Comparison of ENCODE assay signal across 31 cellular contexts in genomic region chr13:47892374-47892773, GRCh38.
"Had no signal": no experiment of that assay in that cellular context is flagged by ENCODE, and none has a peak within 500 bp of the region (broad histone marks: within the 10 kb centered on the region; RNA-seq: fewer than 3 reads in every experiment).

No MANE protein-coding gene starts in this region.

- H3K36me3 ChIP-seq: brain microvascular endothelial cell, heart left ventricle, WERI-Rb-1 had no signal

- H3K27ac ChIP-seq: brain microvascular endothelial cell, coronary artery, gastrocnemius medialis, heart left ventricle, WERI-Rb-1 had no signal

- H3K36me3 Mint-ChIP-seq: activated CD4-positive, alpha-beta memory T cell treated with anti-CD3 and anti-CD28 coated beads for 36 hours; activated naive CD4-positive, alpha-beta T cell treated with anti-CD3 and anti-CD28 coated beads, Interleukin-2, amount 50 U/mL, for 24 hours had no signal

- H3K27ac Mint-ChIP-seq: activated CD4-positive, alpha-beta memory T cell treated with anti-CD3 and anti-CD28 coated beads for 36 hours; activated CD4-positive, alpha-beta T cell treated with anti-CD3 and anti-CD28 coated beads for 36 hours; activated CD4-positive, alpha-beta T cell treated with anti-CD3 and anti-CD28 coated beads, Interleukin-2, amount 10 ng/mL, durations not matched to agents 24 days and 14 days; activated CD8-positive, alpha-beta memory T cell treated with anti-CD3 and anti-CD28 coated beads, Interleukin-2, amount 10 ng/mL, durations not matched to agents 7 days and 5 days; activated naive CD4-positive, alpha-beta T cell treated with anti-CD3 and anti-CD28 coated beads for 36 hours; activated naive CD4-positive, alpha-beta T cell treated with anti-CD3 and anti-CD28 coated beads, Interleukin-2, amount 50 U/mL, for 24 hours; activated T-helper 1 cell treated with anti-CD3 and anti-CD28 coated beads, Interleukin-12 subunit alpha, Interleukin-12 subunit beta, Interleukin-2, Interleukin-4 antibody, amounts not matched to agents 30 ng/mL and 10 ng/mL and 1 ng/mL, durations not matched to agents 14 hours and 24 hours and 36 hours; activated T-helper 2 cell treated with anti-CD3 and anti-CD28 coated beads, Interferon-gamma antibody, Interleukin-2, Interleukin-4, amounts not matched to agents 10 μg/mL and 5 μg/mL and 100 μg/mL, durations not matched to agents 14 hours and 24 hours and 36 hours; dendritic cell treated with granulocyte-macrophage colony-stimulating factor and Interleukin-4, amounts not matched to agents 40 ng/mL and 50 ng/mL, for 4 days had no signal

- H3K27me3 Mint-ChIP-seq: activated CD4-positive, alpha-beta memory T cell treated with anti-CD3 and anti-CD28 coated beads for 36 hours; activated CD4-positive, alpha-beta T cell treated with anti-CD3 and anti-CD28 coated beads for 36 hours; activated CD4-positive, alpha-beta T cell treated with anti-CD3 and anti-CD28 coated beads, Interleukin-2, amount 10 ng/mL, durations not matched to agents 24 days and 14 days; activated CD8-positive, alpha-beta memory T cell treated with anti-CD3 and anti-CD28 coated beads, Interleukin-2, amount 10 ng/mL, durations not matched to agents 7 days and 5 days; activated naive CD4-positive, alpha-beta T cell treated with anti-CD3 and anti-CD28 coated beads, Interleukin-2, amount 50 U/mL, for 24 hours; central memory CD8-positive, alpha-beta T cell; dendritic cell treated with granulocyte-macrophage colony-stimulating factor and Interleukin-4, amounts not matched to agents 40 ng/mL and 50 ng/mL, for 4 days had no signal

- H3K27me3 ChIP-seq: brain microvascular endothelial cell, dorsolateral prefrontal cortex, gastrocnemius medialis, heart left ventricle had no signal

- DNase-seq: activated CD4-positive, alpha-beta memory T cell treated with anti-CD3 and anti-CD28 coated beads for 36 hours; activated CD4-positive, alpha-beta T cell treated with anti-CD3 and anti-CD28 coated beads for 36 hours; activated CD4-positive, alpha-beta T cell treated with anti-CD3 and anti-CD28 coated beads, Interleukin-2, amount 10 ng/mL, durations not matched to agents 24 days and 14 days; activated CD4-positive, CD25-positive, alpha-beta regulatory T cell; activated CD4-positive, CD25-positive, alpha-beta regulatory T cell treated with anti-CD3 and anti-CD28 coated beads, Interleukin-2, amount 50 U/mL, for 72 hours; activated CD8-positive, alpha-beta memory T cell treated with anti-CD3 and anti-CD28 coated beads, Interleukin-2, amount 10 ng/mL, durations not matched to agents 7 days and 5 days; activated CD8-positive, alpha-beta memory T cell treated with anti-CD3 and anti-CD28 coated beads, Interleukin-2, amount 50 U/mL, for 4 hours; activated CD8-positive, alpha-beta T cell treated with anti-CD3 and anti-CD28 coated beads, Interleukin-2, amount 10 ng/mL, durations not matched to agents 7 days and 5 days; activated effector memory CD4-positive, alpha-beta T cell treated with anti-CD3 and anti-CD28 coated beads, Interleukin-2, amount 50 U/mL, for 16 hours; activated naive CD4-positive, alpha-beta T cell treated with anti-CD3 and anti-CD28 coated beads for 36 hours; activated T-cell treated with anti-CD3 and anti-CD28 coated beads, Interleukin-2, amount 50 U/mL, for 1 hour; activated T-cell treated with anti-CD3 and anti-CD28 coated beads, Interleukin-2, amount 50 U/mL, for 48 hours; amniotic stem cell; anterior cingulate cortex; brain microvascular endothelial cell; dorsolateral prefrontal cortex; effector memory CD4-positive, alpha-beta T cell; endodermal cell; foreskin fibroblast; gastrocnemius medialis; glutamatergic neuron; heart left ventricle; T1000; WERI-Rb-1 had no signal

- H3K9me3 ChIP-seq: gastrocnemius medialis, heart left ventricle had no signal

- H3K4me1 Mint-ChIP-seq: central memory CD8-positive, alpha-beta T cell had no signal

- H3K9me3 Mint-ChIP-seq: activated CD4-positive, alpha-beta memory T cell treated with anti-CD3 and anti-CD28 coated beads for 36 hours; activated naive CD4-positive, alpha-beta T cell treated with anti-CD3 and anti-CD28 coated beads for 36 hours; activated naive CD4-positive, alpha-beta T cell treated with anti-CD3 and anti-CD28 coated beads, Interleukin-2, amount 50 U/mL, for 24 hours; activated T-helper 1 cell treated with anti-CD3 and anti-CD28 coated beads, Interleukin-12 subunit alpha, Interleukin-12 subunit beta, Interleukin-2, Interleukin-4 antibody, amounts not matched to agents 30 ng/mL and 10 ng/mL and 1 ng/mL, durations not matched to agents 14 hours and 24 hours and 36 hours; activated T-helper 2 cell treated with anti-CD3 and anti-CD28 coated beads, Interferon-gamma antibody, Interleukin-2, Interleukin-4, amounts not matched to agents 10 μg/mL and 5 μg/mL and 100 μg/mL, durations not matched to agents 14 hours and 24 hours and 36 hours; central memory CD8-positive, alpha-beta T cell; dendritic cell treated with granulocyte-macrophage colony-stimulating factor and Interleukin-4, amounts not matched to agents 40 ng/mL and 50 ng/mL, for 4 days; endodermal cell had no signal

- H3K4me3 ChIP-seq: coronary artery, dorsolateral prefrontal cortex, gastrocnemius medialis, heart left ventricle had no signal

- H3K4me3 Mint-ChIP-seq: activated CD4-positive, alpha-beta memory T cell treated with anti-CD3 and anti-CD28 coated beads for 36 hours; activated CD4-positive, alpha-beta T cell treated with anti-CD3 and anti-CD28 coated beads for 36 hours; activated CD4-positive, alpha-beta T cell treated with anti-CD3 and anti-CD28 coated beads, Interleukin-2, amount 10 ng/mL, durations not matched to agents 24 days and 14 days; activated CD8-positive, alpha-beta memory T cell treated with anti-CD3 and anti-CD28 coated beads, Interleukin-2, amount 10 ng/mL, durations not matched to agents 7 days and 5 days; activated CD8-positive, alpha-beta T cell treated with anti-CD3 and anti-CD28 coated beads, Interleukin-2, amount 10 ng/mL, durations not matched to agents 7 days and 5 days; activated naive CD4-positive, alpha-beta T cell treated with anti-CD3 and anti-CD28 coated beads for 36 hours; activated naive CD4-positive, alpha-beta T cell treated with anti-CD3 and anti-CD28 coated beads, Interleukin-2, amount 50 U/mL, for 24 hours; activated T-helper 1 cell treated with anti-CD3 and anti-CD28 coated beads, Interleukin-12 subunit alpha, Interleukin-12 subunit beta, Interleukin-2, Interleukin-4 antibody, amounts not matched to agents 30 ng/mL and 10 ng/mL and 1 ng/mL, durations not matched to agents 14 hours and 24 hours and 36 hours; central memory CD8-positive, alpha-beta T cell; dendritic cell treated with granulocyte-macrophage colony-stimulating factor and Interleukin-4, amounts not matched to agents 40 ng/mL and 50 ng/mL, for 4 days; endodermal cell had no signal

- H3K4me1 ChIP-seq: gastrocnemius medialis had no signal

- ATAC-seq: activated CD4-positive, alpha-beta T cell treated with anti-CD3 and anti-CD28 coated beads for 36 hours; activated CD8-positive, alpha-beta memory T cell treated with anti-CD3 and anti-CD28 coated beads, Interleukin-2, amount 10 ng/mL, durations not matched to agents 7 days and 5 days; activated CD8-positive, alpha-beta T cell treated with anti-CD3 and anti-CD28 coated beads, Interleukin-2, amount 10 ng/mL, durations not matched to agents 7 days and 5 days; esophagus mucosa; gastrocnemius medialis; heart left ventricle had no signal
